Comparison of ENCODE assay signal across 1 cellular context in the genomic region with DNA sequence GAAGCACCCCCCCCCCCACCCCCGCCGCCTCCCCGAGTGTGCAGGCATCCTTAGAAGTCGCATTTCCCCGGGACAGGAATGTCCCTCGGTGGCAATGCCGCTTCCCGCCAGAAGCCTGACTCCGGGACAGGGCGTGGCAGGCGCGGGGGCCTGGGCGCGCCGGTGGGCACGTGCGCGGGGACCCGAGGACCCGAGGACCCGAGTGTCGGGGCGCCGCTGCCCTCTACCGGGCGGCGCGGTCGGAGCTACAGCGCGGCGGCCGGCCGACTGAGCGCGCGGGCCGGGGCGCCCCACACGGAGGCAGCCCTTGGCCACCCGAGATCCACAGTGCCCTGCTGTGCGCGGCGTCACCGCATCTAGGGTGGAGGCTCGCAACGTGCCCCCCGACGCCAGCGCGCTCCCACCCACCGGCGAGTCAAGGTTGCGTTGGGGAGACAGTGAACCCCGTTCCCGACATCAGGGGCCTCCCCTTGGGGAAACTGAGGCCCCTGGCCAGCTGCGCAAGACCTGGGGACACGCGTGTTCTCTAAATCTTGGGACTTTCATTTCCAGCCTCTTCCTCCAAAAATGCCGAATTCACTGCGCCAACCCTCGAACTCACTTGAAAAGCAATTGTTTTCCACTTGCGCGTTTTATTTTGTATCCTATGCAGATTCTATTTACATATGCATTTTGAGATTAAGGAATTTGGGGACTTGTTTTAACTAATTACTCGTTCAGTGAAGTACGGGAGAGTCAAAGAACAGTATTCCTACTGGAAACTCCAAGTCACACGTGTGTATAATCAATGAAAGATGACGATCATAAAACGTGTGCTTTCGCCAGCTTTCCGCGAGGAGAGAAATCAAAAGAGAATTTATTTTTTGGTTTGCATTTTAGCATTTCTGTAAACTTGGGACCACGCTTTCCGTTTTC.
A peak's percentile ranks its signal among the peaks of the same experiment; 100 is the strongest.
TF ChIP-seq lines count a peak whose summit lies in the region.

No MANE protein-coding gene starts in this region.

TF ChIP-seq in WTC11, 78 proteins besides CTCF, POLR2A, EP300 and RAD21 (continued from another document):
- TF ChIP-seq NFYB (CRISPR knock-in tag; conservative IDR thresholded peaks at IDR 0.05; ENCODE audit: low read depth): peak; percentile 37; the same call in 1 of the 2 replicates
- TF ChIP-seq, protein P1, sequence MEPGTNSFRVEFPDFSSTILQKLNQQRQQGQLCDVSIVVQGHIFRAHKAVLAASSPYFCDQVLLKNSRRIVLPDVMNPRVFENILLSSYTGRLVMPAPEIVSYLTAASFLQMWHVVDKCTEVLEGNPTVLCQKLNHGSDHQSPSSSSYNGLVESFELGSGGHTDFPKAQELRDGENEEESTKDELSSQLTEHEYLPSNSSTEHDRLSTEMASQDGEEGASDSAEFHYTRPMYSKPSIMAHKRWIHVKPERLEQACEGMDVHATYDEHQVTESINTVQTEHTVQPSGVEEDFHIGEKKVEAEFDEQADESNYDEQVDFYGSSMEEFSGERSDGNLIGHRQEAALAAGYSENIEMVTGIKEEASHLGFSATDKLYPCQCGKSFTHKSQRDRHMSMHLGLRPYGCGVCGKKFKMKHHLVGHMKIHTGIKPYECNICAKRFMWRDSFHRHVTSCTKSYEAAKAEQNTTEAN (CRISPR knock-in tag; IDR thresholded peaks at IDR 0.05): peak; percentile 23; the same call in 1 of the 2 replicates
- TF ChIP-seq, protein P2, sequence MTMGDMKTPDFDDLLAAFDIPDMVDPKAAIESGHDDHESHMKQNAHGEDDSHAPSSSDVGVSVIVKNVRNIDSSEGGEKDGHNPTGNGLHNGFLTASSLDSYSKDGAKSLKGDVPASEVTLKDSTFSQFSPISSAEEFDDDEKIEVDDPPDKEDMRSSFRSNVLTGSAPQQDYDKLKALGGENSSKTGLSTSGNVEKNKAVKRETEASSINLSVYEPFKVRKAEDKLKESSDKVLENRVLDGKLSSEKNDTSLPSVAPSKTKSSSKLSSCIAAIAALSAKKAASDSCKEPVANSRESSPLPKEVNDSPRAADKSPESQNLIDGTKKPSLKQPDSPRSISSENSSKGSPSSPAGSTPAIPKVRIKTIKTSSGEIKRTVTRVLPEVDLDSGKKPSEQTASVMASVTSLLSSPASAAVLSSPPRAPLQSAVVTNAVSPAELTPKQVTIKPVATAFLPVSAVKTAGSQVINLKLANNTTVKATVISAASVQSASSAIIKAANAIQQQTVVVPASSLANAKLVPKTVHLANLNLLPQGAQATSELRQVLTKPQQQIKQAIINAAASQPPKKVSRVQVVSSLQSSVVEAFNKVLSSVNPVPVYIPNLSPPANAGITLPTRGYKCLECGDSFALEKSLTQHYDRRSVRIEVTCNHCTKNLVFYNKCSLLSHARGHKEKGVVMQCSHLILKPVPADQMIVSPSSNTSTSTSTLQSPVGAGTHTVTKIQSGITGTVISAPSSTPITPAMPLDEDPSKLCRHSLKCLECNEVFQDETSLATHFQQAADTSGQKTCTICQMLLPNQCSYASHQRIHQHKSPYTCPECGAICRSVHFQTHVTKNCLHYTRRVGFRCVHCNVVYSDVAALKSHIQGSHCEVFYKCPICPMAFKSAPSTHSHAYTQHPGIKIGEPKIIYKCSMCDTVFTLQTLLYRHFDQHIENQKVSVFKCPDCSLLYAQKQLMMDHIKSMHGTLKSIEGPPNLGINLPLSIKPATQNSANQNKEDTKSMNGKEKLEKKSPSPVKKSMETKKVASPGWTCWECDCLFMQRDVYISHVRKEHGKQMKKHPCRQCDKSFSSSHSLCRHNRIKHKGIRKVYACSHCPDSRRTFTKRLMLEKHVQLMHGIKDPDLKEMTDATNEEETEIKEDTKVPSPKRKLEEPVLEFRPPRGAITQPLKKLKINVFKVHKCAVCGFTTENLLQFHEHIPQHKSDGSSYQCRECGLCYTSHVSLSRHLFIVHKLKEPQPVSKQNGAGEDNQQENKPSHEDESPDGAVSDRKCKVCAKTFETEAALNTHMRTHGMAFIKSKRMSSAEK (CRISPR knock-in tag; IDR thresholded peaks at IDR 0.05; ENCODE audit: borderline replicate concordance): no peak
- 0 out of 2 replicates have a peak, but pooled peaks have one; percentile 24 for TF ChIP-seq FOXK1 (CRISPR knock-in tag; IDR thresholded peaks at IDR 0.05)
- peak; percentile 77 for TF ChIP-seq SP1 (CRISPR knock-in tag; conservative IDR thresholded peaks at IDR 0.05)
- TF ChIP-seq, protein P3, sequence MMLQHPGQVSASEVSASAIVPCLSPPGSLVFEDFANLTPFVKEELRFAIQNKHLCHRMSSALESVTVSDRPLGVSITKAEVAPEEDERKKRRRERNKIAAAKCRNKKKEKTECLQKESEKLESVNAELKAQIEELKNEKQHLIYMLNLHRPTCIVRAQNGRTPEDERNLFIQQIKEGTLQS (CRISPR knock-in tag; conservative IDR thresholded peaks at IDR 0.05): no peak
- TF ChIP-seq, protein P4, sequence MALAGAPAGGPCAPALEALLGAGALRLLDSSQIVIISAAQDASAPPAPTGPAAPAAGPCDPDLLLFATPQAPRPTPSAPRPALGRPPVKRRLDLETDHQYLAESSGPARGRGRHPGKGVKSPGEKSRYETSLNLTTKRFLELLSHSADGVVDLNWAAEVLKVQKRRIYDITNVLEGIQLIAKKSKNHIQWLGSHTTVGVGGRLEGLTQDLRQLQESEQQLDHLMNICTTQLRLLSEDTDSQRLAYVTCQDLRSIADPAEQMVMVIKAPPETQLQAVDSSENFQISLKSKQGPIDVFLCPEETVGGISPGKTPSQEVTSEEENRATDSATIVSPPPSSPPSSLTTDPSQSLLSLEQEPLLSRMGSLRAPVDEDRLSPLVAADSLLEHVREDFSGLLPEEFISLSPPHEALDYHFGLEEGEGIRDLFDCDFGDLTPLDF (CRISPR knock-in tag; IDR thresholded peaks at IDR 0.05): no peak
- TF ChIP-seq, protein P5, sequence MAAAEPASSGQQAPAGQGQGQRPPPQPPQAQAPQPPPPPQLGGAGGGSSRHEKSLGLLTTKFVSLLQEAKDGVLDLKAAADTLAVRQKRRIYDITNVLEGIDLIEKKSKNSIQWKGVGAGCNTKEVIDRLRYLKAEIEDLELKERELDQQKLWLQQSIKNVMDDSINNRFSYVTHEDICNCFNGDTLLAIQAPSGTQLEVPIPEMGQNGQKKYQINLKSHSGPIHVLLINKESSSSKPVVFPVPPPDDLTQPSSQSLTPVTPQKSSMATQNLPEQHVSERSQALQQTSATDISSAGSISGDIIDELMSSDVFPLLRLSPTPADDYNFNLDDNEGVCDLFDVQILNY (CRISPR knock-in tag; IDR thresholded peaks at IDR 0.05): peak; percentile 40; the same call in 1 of the 2 replicates
- peak; percentile 84; the same call in 1 of the 2 replicates for TF ChIP-seq ZNF232 (CRISPR knock-in tag; IDR thresholded peaks at IDR 0.05)
- 0 out of 2 replicates have a peak, but pooled peaks have one; percentile 40 for TF ChIP-seq NR2C2 (CRISPR knock-in tag; IDR thresholded peaks at IDR 0.05)
- TF ChIP-seq, protein P6, sequence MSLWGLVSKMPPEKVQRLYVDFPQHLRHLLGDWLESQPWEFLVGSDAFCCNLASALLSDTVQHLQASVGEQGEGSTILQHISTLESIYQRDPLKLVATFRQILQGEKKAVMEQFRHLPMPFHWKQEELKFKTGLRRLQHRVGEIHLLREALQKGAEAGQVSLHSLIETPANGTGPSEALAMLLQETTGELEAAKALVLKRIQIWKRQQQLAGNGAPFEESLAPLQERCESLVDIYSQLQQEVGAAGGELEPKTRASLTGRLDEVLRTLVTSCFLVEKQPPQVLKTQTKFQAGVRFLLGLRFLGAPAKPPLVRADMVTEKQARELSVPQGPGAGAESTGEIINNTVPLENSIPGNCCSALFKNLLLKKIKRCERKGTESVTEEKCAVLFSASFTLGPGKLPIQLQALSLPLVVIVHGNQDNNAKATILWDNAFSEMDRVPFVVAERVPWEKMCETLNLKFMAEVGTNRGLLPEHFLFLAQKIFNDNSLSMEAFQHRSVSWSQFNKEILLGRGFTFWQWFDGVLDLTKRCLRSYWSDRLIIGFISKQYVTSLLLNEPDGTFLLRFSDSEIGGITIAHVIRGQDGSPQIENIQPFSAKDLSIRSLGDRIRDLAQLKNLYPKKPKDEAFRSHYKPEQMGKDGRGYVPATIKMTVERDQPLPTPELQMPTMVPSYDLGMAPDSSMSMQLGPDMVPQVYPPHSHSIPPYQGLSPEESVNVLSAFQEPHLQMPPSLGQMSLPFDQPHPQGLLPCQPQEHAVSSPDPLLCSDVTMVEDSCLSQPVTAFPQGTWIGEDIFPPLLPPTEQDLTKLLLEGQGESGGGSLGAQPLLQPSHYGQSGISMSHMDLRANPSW (CRISPR knock-in tag; conservative IDR thresholded peaks at IDR 0.05; ENCODE audit: low read depth): no peak
- 0 out of 2 replicates have a peak, but pooled peaks have one; percentile 58 for TF ChIP-seq KAT7 (CRISPR knock-in tag; IDR thresholded peaks at IDR 0.05; ENCODE audit: borderline replicate concordance)
- peak; percentile 71; the same call in 1 of the 2 replicates for TF ChIP-seq TEAD1 (CRISPR knock-in tag; IDR thresholded peaks at IDR 0.05)
- peak; percentile 69; the same call in 1 of the 2 replicates for TF ChIP-seq CREM (CRISPR knock-in tag; IDR thresholded peaks at IDR 0.05)
- no peak for TF ChIP-seq HMGA2 (CRISPR knock-in tag; IDR thresholded peaks at IDR 0.05)
- TF ChIP-seq, protein P7, sequence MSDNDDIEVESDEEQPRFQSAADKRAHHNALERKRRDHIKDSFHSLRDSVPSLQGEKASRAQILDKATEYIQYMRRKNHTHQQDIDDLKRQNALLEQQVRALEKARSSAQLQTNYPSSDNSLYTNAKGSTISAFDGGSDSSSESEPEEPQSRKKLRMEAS (CRISPR knock-in tag; IDR thresholded peaks at IDR 0.05): peak; percentile 82; the same call in 1 of the 2 replicates
- TF ChIP-seq, protein P8, sequence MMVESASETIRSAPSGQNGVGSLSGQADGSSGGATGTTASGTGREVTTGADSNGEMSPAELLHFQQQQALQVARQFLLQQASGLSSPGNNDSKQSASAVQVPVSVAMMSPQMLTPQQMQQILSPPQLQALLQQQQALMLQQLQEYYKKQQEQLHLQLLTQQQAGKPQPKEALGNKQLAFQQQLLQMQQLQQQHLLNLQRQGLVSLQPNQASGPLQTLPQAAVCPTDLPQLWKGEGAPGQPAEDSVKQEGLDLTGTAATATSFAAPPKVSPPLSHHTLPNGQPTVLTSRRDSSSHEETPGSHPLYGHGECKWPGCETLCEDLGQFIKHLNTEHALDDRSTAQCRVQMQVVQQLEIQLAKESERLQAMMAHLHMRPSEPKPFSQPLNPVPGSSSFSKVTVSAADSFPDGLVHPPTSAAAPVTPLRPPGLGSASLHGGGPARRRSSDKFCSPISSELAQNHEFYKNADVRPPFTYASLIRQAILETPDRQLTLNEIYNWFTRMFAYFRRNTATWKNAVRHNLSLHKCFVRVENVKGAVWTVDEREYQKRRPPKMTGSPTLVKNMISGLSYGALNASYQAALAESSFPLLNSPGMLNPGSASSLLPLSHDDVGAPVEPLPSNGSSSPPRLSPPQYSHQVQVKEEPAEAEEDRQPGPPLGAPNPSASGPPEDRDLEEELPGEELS (CRISPR knock-in tag; IDR thresholded peaks at IDR 0.05): peak; percentile 58; the same call in 1 of the 2 replicates
- TF ChIP-seq RELA (CRISPR knock-in tag; IDR thresholded peaks at IDR 0.05; ENCODE audit: borderline replicate concordance): peak; percentile 47; the same call in 1 of the 2 replicates
- TF ChIP-seq, protein P9, sequence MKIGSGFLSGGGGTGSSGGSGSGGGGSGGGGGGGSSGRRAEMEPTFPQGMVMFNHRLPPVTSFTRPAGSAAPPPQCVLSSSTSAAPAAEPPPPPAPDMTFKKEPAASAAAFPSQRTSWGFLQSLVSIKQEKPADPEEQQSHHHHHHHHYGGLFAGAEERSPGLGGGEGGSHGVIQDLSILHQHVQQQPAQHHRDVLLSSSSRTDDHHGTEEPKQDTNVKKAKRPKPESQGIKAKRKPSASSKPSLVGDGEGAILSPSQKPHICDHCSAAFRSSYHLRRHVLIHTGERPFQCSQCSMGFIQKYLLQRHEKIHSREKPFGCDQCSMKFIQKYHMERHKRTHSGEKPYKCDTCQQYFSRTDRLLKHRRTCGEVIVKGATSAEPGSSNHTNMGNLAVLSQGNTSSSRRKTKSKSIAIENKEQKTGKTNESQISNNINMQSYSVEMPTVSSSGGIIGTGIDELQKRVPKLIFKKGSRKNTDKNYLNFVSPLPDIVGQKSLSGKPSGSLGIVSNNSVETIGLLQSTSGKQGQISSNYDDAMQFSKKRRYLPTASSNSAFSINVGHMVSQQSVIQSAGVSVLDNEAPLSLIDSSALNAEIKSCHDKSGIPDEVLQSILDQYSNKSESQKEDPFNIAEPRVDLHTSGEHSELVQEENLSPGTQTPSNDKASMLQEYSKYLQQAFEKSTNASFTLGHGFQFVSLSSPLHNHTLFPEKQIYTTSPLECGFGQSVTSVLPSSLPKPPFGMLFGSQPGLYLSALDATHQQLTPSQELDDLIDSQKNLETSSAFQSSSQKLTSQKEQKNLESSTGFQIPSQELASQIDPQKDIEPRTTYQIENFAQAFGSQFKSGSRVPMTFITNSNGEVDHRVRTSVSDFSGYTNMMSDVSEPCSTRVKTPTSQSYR (CRISPR knock-in tag; IDR thresholded peaks at IDR 0.05): no peak
- TF ChIP-seq ZNF423 (CRISPR knock-in tag; IDR thresholded peaks at IDR 0.05): peak; percentile 67
- TF ChIP-seq, protein P10, sequence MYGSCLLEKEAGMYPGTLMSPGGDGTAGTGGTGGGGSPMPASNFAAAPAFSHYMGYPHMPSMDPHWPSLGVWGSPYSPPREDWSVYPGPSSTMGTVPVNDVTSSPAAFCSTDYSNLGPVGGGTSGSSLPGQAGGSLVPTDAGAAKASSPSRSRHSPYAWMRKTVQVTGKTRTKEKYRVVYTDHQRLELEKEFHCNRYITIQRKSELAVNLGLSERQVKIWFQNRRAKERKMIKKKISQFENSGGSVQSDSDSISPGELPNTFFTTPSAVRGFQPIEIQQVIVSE (CRISPR knock-in tag; IDR thresholded peaks at IDR 0.05; ENCODE audit: borderline replicate concordance): no peak
- TF ChIP-seq, protein P11, sequence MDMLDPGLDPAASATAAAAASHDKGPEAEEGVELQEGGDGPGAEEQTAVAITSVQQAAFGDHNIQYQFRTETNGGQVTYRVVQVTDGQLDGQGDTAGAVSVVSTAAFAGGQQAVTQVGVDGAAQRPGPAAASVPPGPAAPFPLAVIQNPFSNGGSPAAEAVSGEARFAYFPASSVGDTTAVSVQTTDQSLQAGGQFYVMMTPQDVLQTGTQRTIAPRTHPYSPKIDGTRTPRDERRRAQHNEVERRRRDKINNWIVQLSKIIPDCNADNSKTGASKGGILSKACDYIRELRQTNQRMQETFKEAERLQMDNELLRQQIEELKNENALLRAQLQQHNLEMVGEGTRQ (CRISPR knock-in tag; IDR thresholded peaks at IDR 0.05): peak; percentile 79
- no peak for TF ChIP-seq ZNF138 (CRISPR knock-in tag; conservative IDR thresholded peaks at IDR 0.05)
- 0 out of 2 replicates have a peak, but pooled peaks have one; percentile 50 for TF ChIP-seq ETV6 (CRISPR knock-in tag; IDR thresholded peaks at IDR 0.05)
- no peak for TF ChIP-seq TCF7 (CRISPR knock-in tag; IDR thresholded peaks at IDR 0.05; ENCODE audit: low read depth)
